36 cellular contexts compared by ENCODE assay signal in genomic region chr12:30887226-30887625, GRCh38. TPM values are rescaled to one million over a fixed set of nuclear protein-coding genes. Genes with fewer than 3 reads are reported as not detected.
"Had no signal": no experiment of that assay in that cellular context is flagged by ENCODE, and none has a peak within 500 bp of the region (broad histone marks: within the 10 kb centered on the region; RNA-seq: fewer than 3 reads in every experiment).

No MANE protein-coding gene starts in this region.

- H3K36me3 ChIP-seq: MG63 had no signal

- H3K4me3 ChIP-seq: MG63 had no signal

- DNase-seq: Karpas-422, Kasumi-1, MG63, MM.1S, MV-4-11, NCI-H1048, NCI-H1092, NCI-H1092 treated with DMSO at 0.1 percent for 48 hours, NCI-H1105, NCI-H1105 treated with DMSO at 0.1 percent for 48 hours, NCI-H1417, NCI-H1417 treated with DMSO at 0.1 percent for 48 hours, NCI-H1436, NCI-H1436 treated with DMSO at 0.1 percent for 48 hours, NCI-H146, NCI-H1694, NCI-H1694 treated with DMSO at 0.1 percent for 48 hours, NCI-H187, NCI-H187 treated with DMSO at 0.1 percent for 48 hours, NCI-H1930, NCI-H2029, NCI-H2029 treated with DMSO at 0.1 percent for 48 hours, NCI-H2081, NCI-H2081 treated with DMSO at 0.1 percent for 48 hours, NCI-H2107, NCI-H2171, NCI-H2171 treated with DMSO at 0.1 percent for 48 hours, NCI-H2227 treated with DMSO at 0.1 percent for 48 hours, NCI-H226, NCI-H345, NCI-H446, NCI-H446 treated with DMSO at 0.1 percent for 48 hours, NCI-H510A, NCI-H510A treated with DMSO at 0.1 percent for 48 hours had no signal

RNA-seq across cellular contexts. Expression of gene TSPAN11, which starts 39.3 kb away (rescaled TPM):
- total RNA-seq: MCF 10A, NCI-H460 had no signal
